Comparison of ENCODE assay signal across 1 cellular context in the genomic region with DNA sequence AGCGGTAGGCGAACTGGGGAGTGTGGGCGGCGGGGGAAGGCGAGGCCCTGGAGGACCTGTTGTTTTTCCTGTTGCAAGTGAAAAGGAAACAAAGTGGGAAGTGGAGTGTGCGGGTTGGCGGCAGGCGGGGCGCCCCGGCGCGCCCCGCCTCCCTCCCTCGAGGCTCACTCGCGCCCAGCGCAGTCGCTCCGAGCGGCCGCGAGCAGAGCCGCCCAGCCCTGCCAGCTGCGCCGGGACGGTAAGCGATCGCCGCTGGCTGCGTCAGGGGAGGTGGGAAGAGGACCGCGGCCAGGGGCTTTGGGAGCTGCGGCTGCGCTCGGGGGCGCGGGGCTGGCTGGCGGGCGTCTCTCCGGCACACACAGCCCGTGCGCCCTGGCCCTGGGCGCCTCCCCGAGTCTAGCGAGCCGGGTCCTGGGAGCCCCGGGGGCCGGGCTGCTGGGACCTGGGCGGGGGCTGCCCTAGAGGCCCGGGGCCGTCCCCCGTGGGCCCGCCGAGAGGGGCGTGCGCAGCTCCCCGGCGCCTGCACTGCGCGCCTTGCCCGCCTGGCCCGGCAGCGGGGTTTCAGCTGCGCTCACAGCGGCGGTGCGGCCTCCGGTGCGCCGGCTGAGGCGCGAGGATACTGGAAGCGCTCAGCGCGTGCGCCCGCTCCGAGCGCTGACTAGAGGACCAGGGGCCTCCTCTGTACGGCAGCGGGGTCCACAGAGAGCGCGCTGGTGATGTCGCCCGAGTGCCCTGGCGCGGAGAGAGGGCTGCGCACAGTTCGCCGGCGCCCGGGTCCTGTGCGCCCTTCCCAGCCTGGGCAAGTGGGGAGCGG.
A peak's percentile ranks its signal among the peaks of the same experiment; 100 is the strongest.
TF ChIP-seq lines count a peak whose summit lies in the region.

A gene (plus strand): TSS at position 167 of the 814 bp plus-strand sequence. CDS start 58,725 bp downstream, outside the sequence.

TF ChIP-seq in GM12878, 131 proteins besides CTCF, POLR2A, EP300 and RAD21 (continued from another document and continues in another):
- TF ChIP-seq, protein P1, sequence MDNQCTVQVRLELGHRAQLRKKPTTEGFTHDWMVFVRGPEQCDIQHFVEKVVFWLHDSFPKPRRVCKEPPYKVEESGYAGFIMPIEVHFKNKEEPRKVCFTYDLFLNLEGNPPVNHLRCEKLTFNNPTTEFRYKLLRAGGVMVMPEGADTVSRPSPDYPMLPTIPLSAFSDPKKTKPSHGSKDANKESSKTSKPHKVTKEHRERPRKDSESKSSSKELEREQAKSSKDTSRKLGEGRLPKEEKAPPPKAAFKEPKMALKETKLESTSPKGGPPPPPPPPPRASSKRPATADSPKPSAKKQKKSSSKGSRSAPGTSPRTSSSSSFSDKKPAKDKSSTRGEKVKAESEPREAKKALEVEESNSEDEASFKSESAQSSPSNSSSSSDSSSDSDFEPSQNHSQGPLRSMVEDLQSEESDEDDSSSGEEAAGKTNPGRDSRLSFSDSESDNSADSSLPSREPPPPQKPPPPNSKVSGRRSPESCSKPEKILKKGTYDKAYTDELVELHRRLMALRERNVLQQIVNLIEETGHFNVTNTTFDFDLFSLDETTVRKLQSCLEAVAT (IDR thresholded peaks at IDR 0.05) = no peak
- TF ChIP-seq POLR2AphosphoS5 (IDR thresholded peaks at IDR 0.05; ENCODE audit: low read length) (peak; percentile 58), KLF5 (IDR thresholded peaks at IDR 0.05; ENCODE audit: partially characterized antibody) (no peak), SPI1 (IDR thresholded peaks at IDR 0.05; ENCODE audit: borderline replicate concordance, insufficient read depth, low read depth, low read length) (0 out of 2 replicates have a peak, but pooled peaks have one; percentile 26), HCFC1 (IDR thresholded peaks at IDR 0.05; ENCODE audit: low read length) (no peak), TARDBP (IDR thresholded peaks at IDR 0.05; ENCODE audit: borderline replicate concordance) (no peak), ZNF207 (IDR thresholded peaks at IDR 0.05; ENCODE audit: borderline replicate concordance) (no peak), POLR2AphosphoS2 (IDR thresholded peaks at IDR 0.05; ENCODE audit: low read depth, low read length) (peak; percentile 87), SRF (IDR thresholded peaks at IDR 0.05; ENCODE audit: low read depth in 2 of 2, low read length in 2 of 2) (no peak), ZNF384 (IDR thresholded peaks at IDR 0.05; ENCODE audit: borderline replicate concordance, low read depth, low read length) (no peak), SP1 (IDR thresholded peaks at IDR 0.05; ENCODE audit: low read depth, low read length) (no peak), HDAC2 (IDR thresholded peaks at IDR 0.05) (no peak), EED (IDR thresholded peaks at IDR 0.05; ENCODE audit: low read depth) (peak; percentile 78; the same call in 1 of the 2 replicates), RAD51 (IDR thresholded peaks at IDR 0.05) (no peak), YBX1 (IDR thresholded peaks at IDR 0.05) (no peak), IKZF2 (IDR thresholded peaks at IDR 0.05) (no peak), SREBF2 (IDR thresholded peaks at IDR 0.05; ENCODE audit: low read length) (no peak), POU2F2 (IDR thresholded peaks at IDR 0.05; ENCODE audit: borderline replicate concordance, low read depth, low read length) (no peak), TAF1 (IDR thresholded peaks at IDR 0.05; ENCODE audit: borderline replicate concordance, low read depth, low read length) (peak; percentile 61; the same call in 1 of the 2 replicates), RB1 (IDR thresholded peaks at IDR 0.05; ENCODE audit: borderline replicate concordance) (0 out of 2 replicates have a peak, but pooled peaks have one; percentile 71), ZNF24 (IDR thresholded peaks at IDR 0.05) (no peak), NR2C2 (IDR thresholded peaks at IDR 0.05; ENCODE audit: borderline replicate concordance, control insufficient read depth, insufficient read length, low read depth) (no peak), DPF2 (IDR thresholded peaks at IDR 0.05) (peak; percentile 79), FOS (IDR thresholded peaks at IDR 0.05; ENCODE audit: borderline replicate concordance, extremely low read depth, insufficient read length) (no peak), IKZF1 (conservative IDR thresholded peaks at IDR 0.05) (peak; percentile 87), SIN3A (IDR thresholded peaks at IDR 0.05; ENCODE audit: low read depth, low read length) (no peak), HDAC6 (IDR thresholded peaks at IDR 0.05; ENCODE audit: unreplicated experiment) (peak; percentile 96), BCL11A (IDR thresholded peaks at IDR 0.05; ENCODE audit: low read depth, low read length) (no peak), CHD2 (IDR thresholded peaks at IDR 0.05; ENCODE audit: borderline replicate concordance, low read depth, low read length) (no peak), SREBF1 (IDR thresholded peaks at IDR 0.05; ENCODE audit: low read length) (no peak), GATAD2B (conservative IDR thresholded peaks at IDR 0.05; ENCODE audit: low read depth) (peak; percentile 78), LARP7 (IDR thresholded peaks at IDR 0.05) (peak; percentile 83), HDGF (IDR thresholded peaks at IDR 0.05) (no peak), ETV6 (conservative IDR thresholded peaks at IDR 0.05 in 1 of 2, IDR thresholded peaks at IDR 0.05 in 1 of 2; ENCODE audit: borderline replicate concordance in 1 of 2, low read depth in 1 of 2) (no peak), ESRRA (IDR thresholded peaks at IDR 0.05; ENCODE audit: low read length) (no peak), TBL1XR1 (IDR thresholded peaks at IDR 0.05; ENCODE audit: low read depth, low read length) (no peak)
- TF ChIP-seq, protein P2, sequence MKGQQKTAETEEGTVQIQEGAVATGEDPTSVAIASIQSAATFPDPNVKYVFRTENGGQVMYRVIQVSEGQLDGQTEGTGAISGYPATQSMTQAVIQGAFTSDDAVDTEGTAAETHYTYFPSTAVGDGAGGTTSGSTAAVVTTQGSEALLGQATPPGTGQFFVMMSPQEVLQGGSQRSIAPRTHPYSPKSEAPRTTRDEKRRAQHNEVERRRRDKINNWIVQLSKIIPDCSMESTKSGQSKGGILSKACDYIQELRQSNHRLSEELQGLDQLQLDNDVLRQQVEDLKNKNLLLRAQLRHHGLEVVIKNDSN (IDR thresholded peaks at IDR 0.05; ENCODE audit: borderline replicate concordance, extremely low read length, insufficient read depth, low read depth, low read length) = no peak
- TF ChIP-seq, protein P3, sequence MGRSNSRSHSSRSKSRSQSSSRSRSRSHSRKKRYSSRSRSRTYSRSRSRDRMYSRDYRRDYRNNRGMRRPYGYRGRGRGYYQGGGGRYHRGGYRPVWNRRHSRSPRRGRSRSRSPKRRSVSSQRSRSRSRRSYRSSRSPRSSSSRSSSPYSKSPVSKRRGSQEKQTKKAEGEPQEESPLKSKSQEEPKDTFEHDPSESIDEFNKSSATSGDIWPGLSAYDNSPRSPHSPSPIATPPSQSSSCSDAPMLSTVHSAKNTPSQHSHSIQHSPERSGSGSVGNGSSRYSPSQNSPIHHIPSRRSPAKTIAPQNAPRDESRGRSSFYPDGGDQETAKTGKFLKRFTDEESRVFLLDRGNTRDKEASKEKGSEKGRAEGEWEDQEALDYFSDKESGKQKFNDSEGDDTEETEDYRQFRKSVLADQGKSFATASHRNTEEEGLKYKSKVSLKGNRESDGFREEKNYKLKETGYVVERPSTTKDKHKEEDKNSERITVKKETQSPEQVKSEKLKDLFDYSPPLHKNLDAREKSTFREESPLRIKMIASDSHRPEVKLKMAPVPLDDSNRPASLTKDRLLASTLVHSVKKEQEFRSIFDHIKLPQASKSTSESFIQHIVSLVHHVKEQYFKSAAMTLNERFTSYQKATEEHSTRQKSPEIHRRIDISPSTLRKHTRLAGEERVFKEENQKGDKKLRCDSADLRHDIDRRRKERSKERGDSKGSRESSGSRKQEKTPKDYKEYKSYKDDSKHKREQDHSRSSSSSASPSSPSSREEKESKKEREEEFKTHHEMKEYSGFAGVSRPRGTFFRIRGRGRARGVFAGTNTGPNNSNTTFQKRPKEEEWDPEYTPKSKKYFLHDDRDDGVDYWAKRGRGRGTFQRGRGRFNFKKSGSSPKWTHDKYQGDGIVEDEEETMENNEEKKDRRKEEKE (IDR thresholded peaks at IDR 0.05) = 0 out of 2 replicates have a peak, but pooled peaks have one; percentile 33
- TF ChIP-seq, protein P4, sequence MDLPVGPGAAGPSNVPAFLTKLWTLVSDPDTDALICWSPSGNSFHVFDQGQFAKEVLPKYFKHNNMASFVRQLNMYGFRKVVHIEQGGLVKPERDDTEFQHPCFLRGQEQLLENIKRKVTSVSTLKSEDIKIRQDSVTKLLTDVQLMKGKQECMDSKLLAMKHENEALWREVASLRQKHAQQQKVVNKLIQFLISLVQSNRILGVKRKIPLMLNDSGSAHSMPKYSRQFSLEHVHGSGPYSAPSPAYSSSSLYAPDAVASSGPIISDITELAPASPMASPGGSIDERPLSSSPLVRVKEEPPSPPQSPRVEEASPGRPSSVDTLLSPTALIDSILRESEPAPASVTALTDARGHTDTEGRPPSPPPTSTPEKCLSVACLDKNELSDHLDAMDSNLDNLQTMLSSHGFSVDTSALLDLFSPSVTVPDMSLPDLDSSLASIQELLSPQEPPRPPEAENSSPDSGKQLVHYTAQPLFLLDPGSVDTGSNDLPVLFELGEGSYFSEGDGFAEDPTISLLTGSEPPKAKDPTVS (IDR thresholded peaks at IDR 0.05; ENCODE audit: low read depth, low read length) = no peak
- TF ChIP-seq, protein P5, sequence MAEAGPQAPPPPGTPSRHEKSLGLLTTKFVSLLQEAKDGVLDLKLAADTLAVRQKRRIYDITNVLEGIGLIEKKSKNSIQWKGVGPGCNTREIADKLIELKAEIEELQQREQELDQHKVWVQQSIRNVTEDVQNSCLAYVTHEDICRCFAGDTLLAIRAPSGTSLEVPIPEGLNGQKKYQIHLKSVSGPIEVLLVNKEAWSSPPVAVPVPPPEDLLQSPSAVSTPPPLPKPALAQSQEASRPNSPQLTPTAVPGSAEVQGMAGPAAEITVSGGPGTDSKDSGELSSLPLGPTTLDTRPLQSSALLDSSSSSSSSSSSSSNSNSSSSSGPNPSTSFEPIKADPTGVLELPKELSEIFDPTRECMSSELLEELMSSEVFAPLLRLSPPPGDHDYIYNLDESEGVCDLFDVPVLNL (IDR thresholded peaks at IDR 0.05; ENCODE audit: low read depth, low read length) = no peak
- TF ChIP-seq, protein P6, sequence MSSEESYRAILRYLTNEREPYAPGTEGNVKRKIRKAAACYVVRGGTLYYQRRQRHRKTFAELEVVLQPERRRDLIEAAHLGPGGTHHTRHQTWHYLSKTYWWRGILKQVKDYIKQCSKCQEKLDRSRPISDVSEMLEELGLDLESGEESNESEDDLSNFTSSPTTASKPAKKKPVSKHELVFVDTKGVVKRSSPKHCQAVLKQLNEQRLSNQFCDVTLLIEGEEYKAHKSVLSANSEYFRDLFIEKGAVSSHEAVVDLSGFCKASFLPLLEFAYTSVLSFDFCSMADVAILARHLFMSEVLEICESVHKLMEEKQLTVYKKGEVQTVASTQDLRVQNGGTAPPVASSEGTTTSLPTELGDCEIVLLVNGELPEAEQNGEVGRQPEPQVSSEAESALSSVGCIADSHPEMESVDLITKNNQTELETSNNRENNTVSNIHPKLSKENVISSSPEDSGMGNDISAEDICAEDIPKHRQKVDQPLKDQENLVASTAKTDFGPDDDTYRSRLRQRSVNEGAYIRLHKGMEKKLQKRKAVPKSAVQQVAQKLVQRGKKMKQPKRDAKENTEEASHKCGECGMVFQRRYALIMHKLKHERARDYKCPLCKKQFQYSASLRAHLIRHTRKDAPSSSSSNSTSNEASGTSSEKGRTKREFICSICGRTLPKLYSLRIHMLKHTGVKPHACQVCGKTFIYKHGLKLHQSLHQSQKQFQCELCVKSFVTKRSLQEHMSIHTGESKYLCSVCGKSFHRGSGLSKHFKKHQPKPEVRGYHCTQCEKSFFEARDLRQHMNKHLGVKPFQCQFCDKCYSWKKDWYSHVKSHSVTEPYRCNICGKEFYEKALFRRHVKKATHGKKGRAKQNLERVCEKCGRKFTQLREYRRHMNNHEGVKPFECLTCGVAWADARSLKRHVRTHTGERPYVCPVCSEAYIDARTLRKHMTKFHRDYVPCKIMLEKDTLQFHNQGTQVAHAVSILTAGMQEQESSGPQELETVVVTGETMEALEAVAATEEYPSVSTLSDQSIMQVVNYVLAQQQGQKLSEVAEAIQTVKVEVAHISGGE (CRISPR knock-in tag; IDR thresholded peaks at IDR 0.05) = no peak; the same call in 1 of the 2 replicates
- TF ChIP-seq, protein P7, sequence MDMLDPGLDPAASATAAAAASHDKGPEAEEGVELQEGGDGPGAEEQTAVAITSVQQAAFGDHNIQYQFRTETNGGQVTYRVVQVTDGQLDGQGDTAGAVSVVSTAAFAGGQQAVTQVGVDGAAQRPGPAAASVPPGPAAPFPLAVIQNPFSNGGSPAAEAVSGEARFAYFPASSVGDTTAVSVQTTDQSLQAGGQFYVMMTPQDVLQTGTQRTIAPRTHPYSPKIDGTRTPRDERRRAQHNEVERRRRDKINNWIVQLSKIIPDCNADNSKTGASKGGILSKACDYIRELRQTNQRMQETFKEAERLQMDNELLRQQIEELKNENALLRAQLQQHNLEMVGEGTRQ (IDR thresholded peaks at IDR 0.05; ENCODE audit: borderline replicate concordance, low read depth, low read length) = no peak
- TF ChIP-seq, protein P8, sequence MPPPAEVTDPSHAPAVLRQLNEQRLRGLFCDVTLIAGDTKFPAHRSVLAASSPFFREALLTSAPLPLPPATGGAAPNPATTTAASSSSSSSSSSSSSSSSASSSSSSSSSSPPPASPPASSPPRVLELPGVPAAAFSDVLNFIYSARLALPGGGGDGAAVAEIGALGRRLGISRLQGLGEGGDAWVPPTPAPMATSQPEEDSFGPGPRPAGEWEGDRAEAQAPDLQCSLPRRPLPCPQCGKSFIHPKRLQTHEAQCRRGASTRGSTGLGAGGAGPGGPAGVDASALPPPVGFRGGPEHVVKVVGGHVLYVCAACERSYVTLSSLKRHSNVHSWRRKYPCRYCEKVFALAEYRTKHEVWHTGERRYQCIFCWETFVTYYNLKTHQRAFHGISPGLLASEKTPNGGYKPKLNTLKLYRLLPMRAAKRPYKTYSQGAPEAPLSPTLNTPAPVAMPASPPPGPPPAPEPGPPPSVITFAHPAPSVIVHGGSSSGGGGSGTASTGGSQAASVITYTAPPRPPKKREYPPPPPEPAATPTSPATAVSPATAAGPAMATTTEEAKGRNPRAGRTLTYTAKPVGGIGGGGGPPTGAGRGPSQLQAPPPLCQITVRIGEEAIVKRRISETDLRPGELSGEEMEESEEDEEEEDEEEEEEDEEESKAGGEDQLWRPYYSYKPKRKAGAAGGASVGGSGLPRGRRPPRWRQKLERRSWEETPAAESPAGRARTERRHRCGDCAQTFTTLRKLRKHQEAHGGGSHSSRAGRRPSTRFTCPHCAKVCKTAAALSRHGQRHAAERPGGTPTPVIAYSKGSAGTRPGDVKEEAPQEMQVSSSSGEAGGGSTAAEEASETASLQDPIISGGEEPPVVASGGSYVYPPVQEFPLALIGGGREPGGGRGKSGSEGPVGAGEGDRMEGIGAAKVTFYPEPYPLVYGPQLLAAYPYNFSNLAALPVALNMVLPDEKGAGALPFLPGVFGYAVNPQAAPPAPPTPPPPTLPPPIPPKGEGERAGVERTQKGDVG (CRISPR knock-in tag; IDR thresholded peaks at IDR 0.05) = no peak
- TF ChIP-seq, protein P9, sequence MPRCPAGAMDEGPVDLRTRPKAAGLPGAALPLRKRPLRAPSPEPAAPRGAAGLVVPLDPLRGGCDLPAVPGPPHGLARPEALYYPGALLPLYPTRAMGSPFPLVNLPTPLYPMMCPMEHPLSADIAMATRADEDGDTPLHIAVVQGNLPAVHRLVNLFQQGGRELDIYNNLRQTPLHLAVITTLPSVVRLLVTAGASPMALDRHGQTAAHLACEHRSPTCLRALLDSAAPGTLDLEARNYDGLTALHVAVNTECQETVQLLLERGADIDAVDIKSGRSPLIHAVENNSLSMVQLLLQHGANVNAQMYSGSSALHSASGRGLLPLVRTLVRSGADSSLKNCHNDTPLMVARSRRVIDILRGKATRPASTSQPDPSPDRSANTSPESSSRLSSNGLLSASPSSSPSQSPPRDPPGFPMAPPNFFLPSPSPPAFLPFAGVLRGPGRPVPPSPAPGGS (IDR thresholded peaks at IDR 0.05; ENCODE audit: borderline replicate concordance, insufficient read depth, low read depth, low read length, poor library complexity, severe bottlenecking) = peak; percentile 53
